ENCODE assay signal across 10 cellular contexts in the genomic region with DNA sequence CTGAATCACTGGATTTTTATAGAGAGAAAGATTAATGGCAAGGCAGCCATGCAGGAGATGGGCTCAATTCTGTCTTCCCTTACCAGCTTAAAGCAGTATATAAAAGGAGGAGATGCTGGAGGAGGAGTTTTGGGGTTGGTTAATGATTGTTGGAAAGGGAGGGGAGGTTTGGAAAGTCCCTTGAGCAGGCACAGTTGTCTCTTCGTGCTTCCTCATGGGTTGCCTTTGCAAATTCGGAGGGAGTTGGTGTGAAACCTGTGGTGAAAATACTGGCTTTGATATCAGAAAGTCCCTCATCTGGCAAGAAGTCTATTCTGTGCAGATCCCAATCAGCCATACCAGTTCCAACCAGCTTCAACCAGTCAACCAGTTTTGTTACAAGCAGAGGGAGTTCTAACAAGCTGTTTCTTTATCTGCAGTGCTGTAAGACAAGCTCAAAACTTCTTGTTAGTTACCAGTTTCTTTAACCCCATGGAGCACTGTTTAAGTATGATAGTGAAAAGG.
DNase-seq lines count a peak whose midpoint lies in the region; ATAC-seq and TF ChIP-seq lines count a peak whose summit lies in the region.
"Had no signal": no experiment of that assay in that cellular context is flagged by ENCODE, and none has a peak within 500 bp of the region (broad histone marks: within the 10 kb centered on the region; RNA-seq: fewer than 3 reads in every experiment).

No MANE protein-coding gene starts in this region.

- TF ChIP-seq CTCF in MCF 10A (IDR thresholded peaks at IDR 0.05; ENCODE audit: unreplicated experiment) (no peak), mammary epithelial cell (conservative IDR thresholded peaks at IDR 0.05 in 1 of 2, IDR thresholded peaks at IDR 0.05 in 1 of 2; ENCODE audit: extremely low read depth in 1 of 2, insufficient read depth in 1 of 2, low read depth in 1 of 2, low read length in 2 of 2) (no peak), brain microvascular endothelial cell (IDR thresholded peaks at IDR 0.05; ENCODE audit: low read depth, low read length, missing control alignments) (no peak), smooth muscle cell (IDR thresholded peaks at IDR 0.05; ENCODE audit: borderline replicate concordance, insufficient read depth, poor library complexity, severe bottlenecking) (no peak), A673 (conservative IDR thresholded peaks at IDR 0.05; ENCODE audit: low read depth, low read length) (no peak)

- no peak overlapping the region for H3K4me3 ChIP-seq in mammary epithelial cell (replicated peaks in 1 of 3; ENCODE audit: insufficient read depth in 1 of 3, low read depth in 2 of 3, low read length in 3 of 3)
- H3K4me3 ChIP-seq in brain microvascular endothelial cell (ENCODE audit: low read depth, low read length): no peak overlapping the region
- no peak overlapping the region for H3K4me3 ChIP-seq in smooth muscle cell
- H3K4me3 ChIP-seq in A673 (ENCODE audit: low read depth, low read length, poor library complexity, severe bottlenecking): no peak overlapping the region
- H3K4me3 ChIP-seq: BLaER1 treated with 17β-estradiol and CSF1 and Interleukin-3, amounts not matched to agents 10 nM and 100 nM had no signal

- 38% methylated on average over 2 of the region's 2 CpGs for WGBS in mammary epithelial cell (ENCODE audit: low coverage, missing lambda C conversion rate)
- 93% methylated on average over 2 of the region's 2 CpGs for WGBS in smooth muscle cell (ENCODE audit: low lambda C conversion rate)

- H3K79me2 ChIP-seq in mammary epithelial cell (ENCODE audit: insufficient read depth, low read length) (no peaks in the 10 kb centered on the region), smooth muscle cell (ENCODE audit: low read depth) (peaks cover 21% of the 10 kb centered on the region)

- H3K27me3 ChIP-seq in mammary epithelial cell (ENCODE audit: insufficient read depth, low read length): no peaks in the 10 kb centered on the region
- no peaks in the 10 kb centered on the region for H3K27me3 ChIP-seq in brain microvascular endothelial cell (replicated peaks)
- H3K27me3 ChIP-seq in smooth muscle cell (ENCODE audit: low read depth): no peaks in the 10 kb centered on the region
- no peaks in the 10 kb centered on the region for H3K27me3 ChIP-seq in A673 (replicated peaks; ENCODE audit: insufficient read depth, low read depth, low read length, poor library complexity)
- H3K27me3 ChIP-seq: BLaER1 treated with 17β-estradiol and CSF1 and Interleukin-3, amounts not matched to agents 10 nM and 100 nM had no signal

- CTCF ChIA-PET in MCF 10A (lab: Yijun Ruan, JAX) (no interaction called here), mammary epithelial cell (lab: Charles Lee; ENCODE audit: low non-redundant PET) (no interaction called here), A673 (lab: Charles Lee) (no interaction called here)

- POLR2A ChIA-PET in MCF 10A (lab: Yijun Ruan, JAX) (no interaction called here), A673 (lab: Charles Lee; ENCODE audit: low non-redundant PET) (no interaction called here)

- intact Hi-C loops in MCF 10A (cut with micrococcal nuclease): no loop called here
- intact Hi-C loops in mammary epithelial cell (cut with micrococcal nuclease): no loop called here
- intact Hi-C loops in A673 (cut with micrococcal nuclease; ENCODE audit: unreplicated experiment): no loop called here

- H4K20me1 ChIP-seq in mammary epithelial cell (ENCODE audit: insufficient read depth, low read length) (no peaks in the 10 kb centered on the region), smooth muscle cell (ENCODE audit: low read depth) (peaks cover 10% of the 10 kb centered on the region)
- H4K20me1 ChIP-seq: BLaER1 treated with 17β-estradiol and CSF1 and Interleukin-3, amounts not matched to agents 10 nM and 100 nM had no signal

- H2AFZ ChIP-seq in mammary epithelial cell (ENCODE audit: low read depth, low read length) (no peak overlapping the region), smooth muscle cell (ENCODE audit: low read depth) (no peak overlapping the region)

- dilution Hi-C loops in mammary epithelial cell (cut with HindIII; ENCODE audit: low sequenced_read_pairs): no loop called here

- no peak overlapping the region for H3K27ac ChIP-seq in mammary epithelial cell (ENCODE audit: insufficient read depth, low read depth, low read length)
- no peak overlapping the region for H3K27ac ChIP-seq in brain microvascular endothelial cell
- no peak overlapping the region for H3K27ac ChIP-seq in smooth muscle cell (ENCODE audit: low read depth)
- no peak overlapping the region for H3K27ac ChIP-seq in A673 (ENCODE audit: low read depth, low read length, poor library complexity, severe bottlenecking)
- H3K27ac ChIP-seq: BLaER1 treated with 17β-estradiol and CSF1 and Interleukin-3, amounts not matched to agents 10 nM and 100 nM; VCaP had no signal

- no peaks in the 10 kb centered on the region for H3K9me3 Mint-ChIP-seq in MCF 10A (ENCODE audit: unreplicated experiment)
- H3K9me3 Mint-ChIP-seq in stimulated activated effector memory CD8-positive, alpha-beta T cell treated with anti-CD3 and anti-CD28 coated beads, Interleukin-12 subunit alpha, Interleukin-12 subunit beta, amount 100 ng/mL, for 72 hours: peaks cover 11% of the 10 kb centered on the region

- no peaks in the 10 kb centered on the region for H3F3A ChIP-seq in smooth muscle cell (ENCODE audit: low read depth)

- peak; percentile 63 for ATAC-seq in HG03135 (IDR thresholded peaks at IDR 0.05; ENCODE audit: unreplicated experiment)
- peak; percentile 82 for ATAC-seq in stimulated activated effector memory CD8-positive, alpha-beta T cell treated with anti-CD3 and anti-CD28 coated beads, Interleukin-12 subunit alpha, Interleukin-12 subunit beta, amount 100 ng/mL, for 72 hours

- peaks cover 11% of the 10 kb centered on the region for H3K36me3 Mint-ChIP-seq in MCF 10A (ENCODE audit: insufficient read depth, unreplicated experiment)
- H3K36me3 Mint-ChIP-seq in stimulated activated effector memory CD8-positive, alpha-beta T cell treated with anti-CD3 and anti-CD28 coated beads, Interleukin-12 subunit alpha, Interleukin-12 subunit beta, amount 100 ng/mL, for 72 hours: peaks cover 60% of the 10 kb centered on the region

- H3K9ac ChIP-seq in mammary epithelial cell (ENCODE audit: insufficient read depth, low read length) (no peak overlapping the region), smooth muscle cell (ENCODE audit: low read depth) (no peak overlapping the region)
- H3K9ac ChIP-seq: BLaER1 treated with 17β-estradiol and CSF1 and Interleukin-3, amounts not matched to agents 10 nM and 100 nM had no signal

- no peaks in the 10 kb centered on the region for H3K27me3 Mint-ChIP-seq in MCF 10A (ENCODE audit: insufficient read depth, unreplicated experiment)

- H3K9me3 ChIP-seq in mammary epithelial cell (replicated peaks; ENCODE audit: insufficient read depth, low read length): no peaks in the 10 kb centered on the region
- H3K9me3 ChIP-seq in smooth muscle cell (replicated peaks; ENCODE audit: low read depth): no peaks in the 10 kb centered on the region
- H3K9me3 ChIP-seq in A673 (ENCODE audit: low read depth, low read length, poor library complexity, severe bottlenecking): no peaks in the 10 kb centered on the region

- peak overlapping the region; percentile 29 for H3K27ac Mint-ChIP-seq in MCF 10A (ENCODE audit: low read depth, unreplicated experiment)
- H3K27ac Mint-ChIP-seq in stimulated activated effector memory CD8-positive, alpha-beta T cell treated with anti-CD3 and anti-CD28 coated beads, Interleukin-12 subunit alpha, Interleukin-12 subunit beta, amount 100 ng/mL, for 72 hours: peak overlapping the region; percentile 35

- BruUV-seq in MCF 10A (replicated peaks; lab: Mats Ljungman, UMichigan) (no TSS peak), mammary epithelial cell (replicated peaks; lab: Mats Ljungman, UMichigan) (no TSS peak), A673 (replicated peaks; lab: Mats Ljungman, UMichigan) (no TSS peak)

- H3K36me3 ChIP-seq in mammary epithelial cell (ENCODE audit: insufficient read depth, low read length) (peaks cover 5% of the 10 kb centered on the region), brain microvascular endothelial cell (replicated peaks) (peaks cover 28% of the 10 kb centered on the region), smooth muscle cell (ENCODE audit: low read depth) (peaks cover 16% of the 10 kb centered on the region), A673 (ENCODE audit: insufficient read depth, low read length, poor library complexity, severe bottlenecking) (no peaks in the 10 kb centered on the region)

- in situ Hi-C loops in mammary epithelial cell (cut with MboI; ENCODE audit: low sequenced_read_pairs in 2 of 2) (no loop called here), brain microvascular endothelial cell (cut with HindIII; ENCODE audit: low pct_ligation_motif_present, low sequenced_read_pairs) (no loop called here)

- DNase-seq in MCF 10A (ENCODE audit: unreplicated experiment) (no peak), mammary epithelial cell (no peak), brain microvascular endothelial cell (no peak), smooth muscle cell (lab: John Stamatoyannopoulos, UW; ENCODE audit: unreplicated experiment) (no peak), A673 (ENCODE audit: low spot score) (no peak)
- peak; percentile 16 for DNase-seq in activated naive CD4-positive, alpha-beta T cell treated with anti-CD3 and anti-CD28 coated beads, Interleukin-2, amount 50 U/mL, for 16 hours
- DNase-seq in stimulated activated effector memory CD8-positive, alpha-beta T cell treated with anti-CD3 and anti-CD28 coated beads, Interleukin-12 subunit alpha, Interleukin-12 subunit beta, amount 100 ng/mL, for 72 hours (ENCODE audit: low spot score in 2 of 2): peak in 1 of 2 donors; percentile 61

- H3K4me2 ChIP-seq in mammary epithelial cell (ENCODE audit: insufficient read depth, low read depth, low read length) (no peak overlapping the region), smooth muscle cell (no peak overlapping the region)
- H3K4me2 ChIP-seq: BLaER1 treated with 17β-estradiol and CSF1 and Interleukin-3, amounts not matched to agents 10 nM and 100 nM had no signal

- H3K4me3 Mint-ChIP-seq in MCF 10A (ENCODE audit: unreplicated experiment): no peak overlapping the region
- peak overlapping the region; percentile 5 for H3K4me3 Mint-ChIP-seq in stimulated activated effector memory CD8-positive, alpha-beta T cell treated with anti-CD3 and anti-CD28 coated beads, Interleukin-12 subunit alpha, Interleukin-12 subunit beta, amount 100 ng/mL, for 72 hours

- peaks cover 6% of the 10 kb centered on the region for H3K4me1 Mint-ChIP-seq in MCF 10A (ENCODE audit: insufficient read depth, unreplicated experiment)
- peaks cover 36% of the 10 kb centered on the region for H3K4me1 Mint-ChIP-seq in stimulated activated effector memory CD8-positive, alpha-beta T cell treated with anti-CD3 and anti-CD28 coated beads, Interleukin-12 subunit alpha, Interleukin-12 subunit beta, amount 100 ng/mL, for 72 hours

- no peaks in the 10 kb centered on the region for H3K4me1 ChIP-seq in mammary epithelial cell (ENCODE audit: insufficient read depth, low read length)
- H3K4me1 ChIP-seq in smooth muscle cell (ENCODE audit: low read depth): no peaks in the 10 kb centered on the region
- H3K4me1 ChIP-seq in A673 (ENCODE audit: insufficient read depth, low read length, poor library complexity, severe bottlenecking): no peaks in the 10 kb centered on the region
